Comparison of ENCODE assay signal across 15 cellular contexts in the genomic region with DNA sequence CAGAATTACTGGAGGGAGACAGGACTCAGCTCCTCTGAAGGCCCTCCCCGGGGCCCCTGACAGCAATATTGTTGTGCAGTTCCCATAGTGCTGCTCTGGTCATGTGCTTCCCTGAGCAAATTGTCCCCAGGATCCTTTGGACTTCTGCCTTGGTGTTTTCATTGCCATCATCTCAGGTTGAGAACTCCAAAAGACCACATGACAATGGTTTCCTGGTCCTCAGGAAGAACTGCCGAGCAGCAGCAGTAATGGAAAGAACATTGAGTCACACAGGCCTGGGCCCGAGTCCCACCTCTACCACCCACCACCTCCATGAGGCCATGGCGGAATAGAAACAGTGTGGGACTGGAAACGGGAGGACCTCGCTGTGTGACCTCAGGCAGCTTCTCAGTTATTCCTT. TPM values are rescaled to one million over a fixed set of nuclear protein-coding genes. Genes with fewer than 3 reads are reported as not detected.
A peak's percentile ranks its signal among the peaks of the same experiment; 100 is the strongest.
DNase-seq lines count a peak whose midpoint lies in the region; ATAC-seq and TF ChIP-seq lines count a peak whose summit lies in the region.
"Had no signal": no experiment of that assay in that cellular context is flagged by ENCODE, and none has a peak within 500 bp of the region (broad histone marks: within the 10 kb centered on the region; RNA-seq: fewer than 3 reads in every experiment).

No MANE protein-coding gene starts in this region.

- H4K20me1 ChIP-seq in mammary epithelial cell (ENCODE audit: insufficient read depth, low read length): no peaks in the 10 kb centered on the region

- H2AFZ ChIP-seq in mammary epithelial cell (ENCODE audit: low read depth, low read length): peak overlapping the region; percentile 35

- H3K36me3 ChIP-seq in mammary epithelial cell (ENCODE audit: insufficient read depth, low read length) (no peaks in the 10 kb centered on the region), right atrium auricular region (no peaks in the 10 kb centered on the region), suprapubic skin (no peaks in the 10 kb centered on the region), uterus (no peaks in the 10 kb centered on the region)
- H3K36me3 ChIP-seq: adrenal gland, neutrophil had no signal

- DNase-seq in left cardiac atrium (peak; percentile 47), cardiac septum (ENCODE audit: low spot score) (no peak), mammary epithelial cell (no peak), right atrium auricular region (ENCODE audit: low spot score) (no peak), suprapubic skin (ENCODE audit: low spot score in 2 of 2) (peak in 1 of 2 donors; percentile 68), uterus (no peak), hippocampal formation (lab: John Stamatoyannopoulos, UW) (no peak)
- DNase-seq: adrenal gland; AML-193; Caco-2; central memory CD4-positive, alpha-beta T cell; effector memory CD8-positive, alpha-beta T cell; EL; NCI-H1930 had no signal

- in situ Hi-C loops in mammary epithelial cell (cut with MboI; ENCODE audit: low sequenced_read_pairs in 2 of 2): loop anchor here (5.0 to 10.0 kb wide), 6 partner anchors 75 to 318 kb away; partner anchors contain the start of genes CAPZA1 (in 2 of the 2), RHOC (in 2 of the 2) and ST7L (in 2 of the 2)

- no peaks in the 10 kb centered on the region for H3K27me3 ChIP-seq in mammary epithelial cell (ENCODE audit: insufficient read depth, low read length)
- H3K27me3 ChIP-seq in right atrium auricular region: no peaks in the 10 kb centered on the region
- no peaks in the 10 kb centered on the region for H3K27me3 ChIP-seq in suprapubic skin
- H3K27me3 ChIP-seq in uterus: no peaks in the 10 kb centered on the region
- H3K27me3 ChIP-seq: adrenal gland had no signal

- WGBS in mammary epithelial cell (ENCODE audit: low coverage, missing lambda C conversion rate): 84% methylated on average over 6 of the region's 6 CpGs
- WGBS in suprapubic skin: 68% methylated on average over 5 of the region's 6 CpGs

- H3K4me3 ChIP-seq in mammary epithelial cell (replicated peaks in 1 of 3; ENCODE audit: insufficient read depth in 1 of 3, low read depth in 2 of 3, low read length in 3 of 3) (no peak overlapping the region), right atrium auricular region (no peak overlapping the region), suprapubic skin (no peak overlapping the region), uterus (no peak overlapping the region)

- TF ChIP-seq CTCF in mammary epithelial cell (conservative IDR thresholded peaks at IDR 0.05 in 1 of 2, IDR thresholded peaks at IDR 0.05 in 1 of 2; ENCODE audit: extremely low read depth in 1 of 2, insufficient read depth in 1 of 2, low read depth in 1 of 2, low read length in 2 of 2) (no peak), right atrium auricular region (IDR thresholded peaks at IDR 0.05) (no peak), suprapubic skin (IDR thresholded peaks at IDR 0.05) (no peak), uterus (IDR thresholded peaks at IDR 0.05) (no peak)

- H3K9ac ChIP-seq in mammary epithelial cell (ENCODE audit: insufficient read depth, low read length): no peak overlapping the region

- no TSS peak for BruUV-seq in mammary epithelial cell (replicated peaks; lab: Mats Ljungman, UMichigan)

- no peaks in the 10 kb centered on the region for H3K79me2 ChIP-seq in mammary epithelial cell (ENCODE audit: insufficient read depth, low read length)

- H3K9me3 ChIP-seq in mammary epithelial cell (replicated peaks; ENCODE audit: insufficient read depth, low read length): no peaks in the 10 kb centered on the region
- H3K9me3 ChIP-seq in right atrium auricular region: no peaks in the 10 kb centered on the region
- no peaks in the 10 kb centered on the region for H3K9me3 ChIP-seq in suprapubic skin
- no peaks in the 10 kb centered on the region for H3K9me3 ChIP-seq in uterus
- H3K9me3 ChIP-seq: adrenal gland, Caco-2, neutrophil had no signal

- ATAC-seq in left cardiac atrium: no peak
- ATAC-seq: effector memory CD8-positive, alpha-beta T cell had no signal

- H3K4me1 ChIP-seq in mammary epithelial cell (ENCODE audit: insufficient read depth, low read length) (peaks cover 27% of the 10 kb centered on the region), right atrium auricular region (peaks cover 0 to 19% of the 10 kb centered on the region in 2 donors), suprapubic skin (peaks cover 44% of the 10 kb centered on the region), uterus (peaks cover 4 to 12% of the 10 kb centered on the region in 2 donors)

- no peak for TF ChIP-seq EP300 in suprapubic skin (IDR thresholded peaks at IDR 0.05)

- H3K27ac ChIP-seq in mammary epithelial cell (ENCODE audit: insufficient read depth, low read depth, low read length) (no peak overlapping the region), right atrium auricular region (peak overlapping the region; percentile 70 to 77), suprapubic skin (peak overlapping the region; percentile 88), uterus (no peak overlapping the region)
- H3K27ac ChIP-seq: adrenal gland, neutrophil had no signal

- no peak overlapping the region for H3K4me2 ChIP-seq in mammary epithelial cell (ENCODE audit: insufficient read depth, low read depth, low read length)

- TF ChIP-seq POLR2A in suprapubic skin (IDR thresholded peaks at IDR 0.05) (no peak), uterus (IDR thresholded peaks at IDR 0.05) (no peak)

- dilution Hi-C loops in mammary epithelial cell (cut with HindIII; ENCODE audit: low sequenced_read_pairs): loop anchor here (10.0 kb wide), 1 partner anchor 225 kb away; the partner anchor contains the start of genes CAPZA1 and ST7L

- CTCF ChIA-PET in mammary epithelial cell (lab: Charles Lee; ENCODE audit: low non-redundant PET): no interaction called here

- intact Hi-C loops in left cardiac atrium (cut with DNase I) (loop anchor here (2.0 to 10.0 kb wide), 3 partner anchors 77 to 318 kb away; partner anchors contain the start of genes RHOC (in 2 of the 2), CAPZA1 (in 1 of the 2) and ST7L (in 1 of the 2)), cardiac septum (cut with DNase I) (loop anchor here (2.0 to 10.0 kb wide), 5 partner anchors 123 to 415 kb away; partner anchors contain the start of genes CAPZA1, MOV10, PPM1J and ST7L), mammary epithelial cell (cut with micrococcal nuclease) (loop anchor here (1.0 to 2.0 kb wide), 3 partner anchors 113 to 325 kb away; partner anchors contain the start of genes PPM1J and RHOC), uterus (cut with DNase I; ENCODE audit: low total_unique reads) (loop anchor here (5.0 kb wide), 1 partner anchor 78 kb away; no protein-coding TSS in a partner anchor)

RNA-seq across cellular contexts. Expression of gene CTTNBP2NL, which starts 6.3 kb away (rescaled TPM):
- total RNA-seq in left cardiac atrium (10 to 100 TPM; 17.1 to 24.3 TPM), cardiac septum (19.1 TPM), mammary epithelial cell (10 to 100 TPM; 19.3 to 45.5 TPM), right atrium auricular region (10 to 100 TPM; 10.2 to 13.4 TPM), suprapubic skin (10 to 100 TPM; 25.9 to 59.4 (median 49.3) TPM), uterus (10 to 100 TPM in 2 of 4 donors, 1 to 10 TPM in 2; 9.4 to 60.5 (median 15.6) TPM)
- polyA plus RNA-seq in mammary epithelial cell: 9.0 TPM
- polyA minus RNA-seq in mammary epithelial cell: 10.5 TPM

Comparison
In these comparisons a context has a peak if more than half of its experiments do, and no peak if none do; other contexts are left out.
1. H3K27ac ChIP-seq: peak in right atrium auricular region (2 of 2) and suprapubic skin (single experiment); none in mammary epithelial cell (single experiment) and uterus (0 of 2).